Comparison of ENCODE assay signal across 30 cellular contexts in genomic region chr16:27618140-27618539, GRCh38.
"Had no signal": no experiment of that assay in that cellular context is flagged by ENCODE, and none has a peak within 500 bp of the region (broad histone marks: within the 10 kb centered on the region; RNA-seq: fewer than 3 reads in every experiment).

No MANE protein-coding gene starts in this region.

- FAIRE-seq: astrocyte, endometrium, keratinocyte, urothelium cell line had no signal

- H3K4me3 Mint-ChIP-seq: activated CD4-positive, alpha-beta memory T cell treated with anti-CD3 and anti-CD28 coated beads, Interleukin-2, amount 10 ng/mL, durations not matched to agents 7 days and 5 days; activated CD4-positive, alpha-beta T cell treated with anti-CD3 and anti-CD28 coated beads, Interleukin-2, amount 10 ng/mL, durations not matched to agents 7 days and 5 days; activated naive CD4-positive, alpha-beta T cell treated with anti-CD3 and anti-CD28 coated beads, Interleukin-2, amount 10 ng/mL, durations not matched to agents 7 days and 5 days; activated naive CD8-positive, alpha-beta T cell treated with anti-CD3 and anti-CD28 coated beads, Interleukin-2, amount 10 ng/mL, durations not matched to agents 7 days and 5 days; activated T-cell treated with anti-CD3 and anti-CD28 coated beads, Interleukin-2, amount 50 U/mL, for 24 hours; natural killer cell treated with Interleukin-12 subunit alpha and Interleukin-12 subunit beta and Interleukin-15 and Interleukin-18, amount 100 ng/mL, for 72 hours; WTC11 had no signal

- H3K9me3 ChIP-seq: breast epithelium, colonic mucosa, esophagus squamous epithelium, lower lobe of right lung, mucosa of descending colon, transverse colon had no signal

- H3K27ac ChIP-seq: breast epithelium, colonic mucosa, epithelial cell of prostate, lower lobe of right lung, parathyroid adenoma, transverse colon had no signal

- H3K4me3 ChIP-seq: breast epithelium, colonic mucosa, esophagus squamous epithelium, hepatocyte, lower lobe of right lung, mucosa of descending colon, transverse colon had no signal

- H3K27me3 Mint-ChIP-seq: activated CD4-positive, alpha-beta memory T cell treated with anti-CD3 and anti-CD28 coated beads, Interleukin-2, amount 10 ng/mL, durations not matched to agents 7 days and 5 days; activated CD4-positive, alpha-beta T cell treated with anti-CD3 and anti-CD28 coated beads, Interleukin-2, amount 10 ng/mL, durations not matched to agents 7 days and 5 days; activated naive CD4-positive, alpha-beta T cell treated with anti-CD3 and anti-CD28 coated beads, Interleukin-2, amount 10 ng/mL, durations not matched to agents 7 days and 5 days; activated naive CD8-positive, alpha-beta T cell treated with anti-CD3 and anti-CD28 coated beads, Interleukin-2, amount 10 ng/mL, durations not matched to agents 7 days and 5 days; activated T-cell treated with anti-CD3 and anti-CD28 coated beads, Interleukin-2, amount 50 U/mL, for 24 hours; natural killer cell treated with Interleukin-12 subunit alpha and Interleukin-12 subunit beta and Interleukin-15 and Interleukin-18, amount 100 ng/mL, for 72 hours had no signal

- H3K9me3 Mint-ChIP-seq: activated CD4-positive, alpha-beta memory T cell treated with anti-CD3 and anti-CD28 coated beads, Interleukin-2, amount 10 ng/mL, durations not matched to agents 7 days and 5 days; activated T-cell treated with anti-CD3 and anti-CD28 coated beads, Interleukin-2, amount 50 U/mL, for 24 hours; natural killer cell treated with Interleukin-12 subunit alpha and Interleukin-12 subunit beta and Interleukin-15 and Interleukin-18, amount 100 ng/mL, for 72 hours had no signal

- H3K27me3 ChIP-seq: breast epithelium, colonic mucosa, esophagus squamous epithelium, hepatocyte, transverse colon had no signal

- H3K36me3 Mint-ChIP-seq: natural killer cell treated with Interleukin-12 subunit alpha and Interleukin-12 subunit beta and Interleukin-15 and Interleukin-18, amount 100 ng/mL, for 72 hours had no signal

- H3K4me1 ChIP-seq: breast epithelium, colonic mucosa, lower lobe of right lung, transverse colon had no signal

- DNase-seq: activated CD4-positive, alpha-beta memory T cell treated with anti-CD3 and anti-CD28 coated beads, Interleukin-2, amount 10 ng/mL, durations not matched to agents 7 days and 5 days; activated CD4-positive, alpha-beta T cell treated with anti-CD3 and anti-CD28 coated beads for 1 hour; activated CD4-positive, alpha-beta T cell treated with anti-CD3 and anti-CD28 coated beads, Interleukin-2, amount 10 ng/mL, durations not matched to agents 7 days and 5 days; activated CD8-positive, alpha-beta memory T cell treated with anti-CD3 and anti-CD28 coated beads, Interleukin-2, amount 50 U/mL, for 48 hours; activated gamma-delta T cell; activated naive CD4-positive, alpha-beta T cell treated with anti-CD3 and anti-CD28 coated beads, Interleukin-2, amount 10 ng/mL, durations not matched to agents 7 days and 5 days; activated naive CD8-positive, alpha-beta T cell treated with anti-CD3 and anti-CD28 coated beads, Interleukin-2, amount 10 ng/mL, durations not matched to agents 7 days and 5 days; activated T-cell treated with anti-CD3 and anti-CD28 coated beads, Interleukin-2, amount 50 U/mL, for 24 hours; cerebellar nuclear complex; colonic mucosa; effector CD8-positive, alpha-beta T cell; esophagus squamous epithelium; foreskin melanocyte; left colon; lower lobe of right lung; mucosa of descending colon; stimulated activated CD4-positive, alpha-beta T cell treated with anti-CD3 and anti-CD28 coated beads, Interleukin-2, amount 100 ng/mL, for 48 hours; stimulated activated naive CD4-positive, alpha-beta T cell treated with Interleukin-2 at 50 U/mL for 16 hours; T-helper 2 cell; transverse colon had no signal

- H3K4me1 Mint-ChIP-seq: activated CD4-positive, alpha-beta memory T cell treated with anti-CD3 and anti-CD28 coated beads, Interleukin-2, amount 10 ng/mL, durations not matched to agents 7 days and 5 days; activated CD4-positive, alpha-beta T cell treated with anti-CD3 and anti-CD28 coated beads, Interleukin-2, amount 10 ng/mL, durations not matched to agents 7 days and 5 days; activated naive CD4-positive, alpha-beta T cell treated with anti-CD3 and anti-CD28 coated beads, Interleukin-2, amount 10 ng/mL, durations not matched to agents 7 days and 5 days; activated naive CD8-positive, alpha-beta T cell treated with anti-CD3 and anti-CD28 coated beads, Interleukin-2, amount 10 ng/mL, durations not matched to agents 7 days and 5 days had no signal

- H3K36me3 ChIP-seq: breast epithelium, colonic mucosa, transverse colon had no signal

- ATAC-seq: left colon; lower lobe of right lung; mucosa of descending colon; natural killer cell treated with Interleukin-12 subunit alpha and Interleukin-12 subunit beta and Interleukin-15 and Interleukin-18, amount 100 ng/mL, for 72 hours; WTC11 had no signal

- H3K27ac Mint-ChIP-seq: activated CD4-positive, alpha-beta memory T cell treated with anti-CD3 and anti-CD28 coated beads, Interleukin-2, amount 10 ng/mL, durations not matched to agents 7 days and 5 days; activated CD4-positive, alpha-beta T cell treated with anti-CD3 and anti-CD28 coated beads, Interleukin-2, amount 10 ng/mL, durations not matched to agents 7 days and 5 days; activated naive CD4-positive, alpha-beta T cell treated with anti-CD3 and anti-CD28 coated beads, Interleukin-2, amount 10 ng/mL, durations not matched to agents 7 days and 5 days; activated naive CD8-positive, alpha-beta T cell treated with anti-CD3 and anti-CD28 coated beads, Interleukin-2, amount 10 ng/mL, durations not matched to agents 7 days and 5 days; activated T-cell treated with anti-CD3 and anti-CD28 coated beads, Interleukin-2, amount 50 U/mL, for 24 hours; natural killer cell treated with Interleukin-12 subunit alpha and Interleukin-12 subunit beta and Interleukin-15 and Interleukin-18, amount 100 ng/mL, for 72 hours; WTC11 had no signal
